In the genomic region with DNA sequence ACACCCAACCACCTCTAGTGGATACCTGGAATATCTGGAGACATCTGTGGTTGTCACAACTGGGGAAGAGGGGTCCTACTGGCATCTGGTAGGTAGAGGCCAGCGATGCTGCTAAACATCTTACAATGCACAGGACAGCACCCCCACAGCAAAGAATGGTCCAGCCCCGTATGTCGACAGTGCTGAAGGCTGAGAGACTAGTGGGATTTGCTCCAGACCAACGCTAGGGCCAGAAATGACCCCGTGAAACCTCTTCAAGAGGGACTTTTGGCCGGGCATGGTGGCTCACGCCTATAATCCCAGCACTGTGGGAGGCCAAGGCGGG, we compare ENCODE assay signal across 14 cellular contexts. TPM values are rescaled to one million over a fixed set of nuclear protein-coding genes. Genes with fewer than 3 reads are reported as not detected.
DNase-seq lines count a peak whose midpoint lies in the region; ATAC-seq and TF ChIP-seq lines count a peak whose summit lies in the region.
"Had no signal": no experiment of that assay in that cellular context is flagged by ENCODE, and none has a peak within 500 bp of the region (broad histone marks: within the 10 kb centered on the region; RNA-seq: fewer than 3 reads in every experiment).

No MANE protein-coding gene starts in this region.

- POLR2A ChIA-PET in HEK293T (lab: Yijun Ruan, JAX), result no interaction called here

- WGBS in psoas muscle, 3 donors, result 40 to 50% (median 42%) methylated on average over 8 of the region's 8 CpGs

- H3K4me1 Mint-ChIP-seq in T-helper 1 cell treated with Interleukin-12 subunit alpha and Interleukin-12 subunit beta and Interleukin-4 antibody, amounts not matched to agents 30 μg/mL and 1 μg/mL, for 36 hours (ENCODE audit: low read depth), result peaks cover 84% of the 10 kb centered on the region
- peaks cover 96% of the 10 kb centered on the region for H3K4me1 Mint-ChIP-seq in activated naive CD8-positive, alpha-beta T cell treated with anti-CD3 and anti-CD28 coated beads, Interleukin-2, amount 50 U/mL, for 24 hours

- ATAC-seq in activated naive CD8-positive, alpha-beta T cell treated with anti-CD3 and anti-CD28 coated beads, Interleukin-2, amount 50 U/mL, for 24 hours, result no peak
- ATAC-seq in psoas muscle (peak in 2 of 4 donors; percentile 10 to 19), GM21528 (IDR thresholded peaks at IDR 0.05; ENCODE audit: low FRiP score, unreplicated experiment) (no peak)
- ATAC-seq: right cardiac atrium had no signal

- peaks cover 54% of the 10 kb centered on the region for H3K36me3 Mint-ChIP-seq in T-helper 1 cell treated with Interleukin-12 subunit alpha and Interleukin-12 subunit beta and Interleukin-4 antibody, amounts not matched to agents 30 μg/mL and 1 μg/mL, for 36 hours (ENCODE audit: low read depth)
- H3K36me3 Mint-ChIP-seq in activated naive CD8-positive, alpha-beta T cell treated with anti-CD3 and anti-CD28 coated beads, Interleukin-2, amount 50 U/mL, for 24 hours (ENCODE audit: low read depth), result peaks cover 21% of the 10 kb centered on the region

- DNase-seq in T-helper 1 cell (no peak), H7 (peak; percentile 19), psoas muscle (no peak), HEK293T (ENCODE audit: extremely low spot score) (no peak), NCI-H345 treated with DMSO at 0.1 percent for 48 hours (lab: John Stamatoyannopoulos, UW; ENCODE audit: unreplicated experiment) (no peak)
- DNase-seq in activated naive CD8-positive, alpha-beta T cell treated with anti-CD3 and anti-CD28 coated beads, Interleukin-2, amount 50 U/mL, for 24 hours, result no peak
- DNase-seq: 8988T, NCI-H226, right cardiac atrium, SIG-M5, tibial artery had no signal

- H3K27ac Mint-ChIP-seq in T-helper 1 cell treated with Interleukin-12 subunit alpha and Interleukin-12 subunit beta and Interleukin-4 antibody, amounts not matched to agents 30 μg/mL and 1 μg/mL, for 36 hours, result peak overlapping the region; percentile 84
- H3K27ac Mint-ChIP-seq in activated naive CD8-positive, alpha-beta T cell treated with anti-CD3 and anti-CD28 coated beads, Interleukin-2, amount 50 U/mL, for 24 hours, result peak overlapping the region; percentile 66

- peaks cover 10% of the 10 kb centered on the region; the same call in 1 of the 2 replicates for H3K27me3 ChIP-seq in H7 (ENCODE audit: control insufficient read depth, insufficient read depth, low read length)
- no peaks in the 10 kb centered on the region for H3K27me3 ChIP-seq in psoas muscle (ENCODE audit: insufficient read depth in 3 of 3, low read length in 2 of 3)
- H3K27me3 ChIP-seq: tibial artery had no signal

- no peaks in the 10 kb centered on the region for H3K36me3 ChIP-seq in H7 (replicated peaks; ENCODE audit: control insufficient read depth, insufficient read depth, low read length)
- no peaks in the 10 kb centered on the region for H3K36me3 ChIP-seq in psoas muscle (ENCODE audit: insufficient read depth in 1 of 2, low read depth in 1 of 2)
- H3K36me3 ChIP-seq: tibial artery had no signal

- no peak for TF ChIP-seq CTCF in psoas muscle (IDR thresholded peaks at IDR 0.05)

- no peaks in the 10 kb centered on the region for H3K9me3 Mint-ChIP-seq in T-helper 1 cell treated with Interleukin-12 subunit alpha and Interleukin-12 subunit beta and Interleukin-4 antibody, amounts not matched to agents 30 μg/mL and 1 μg/mL, for 36 hours
- no peaks in the 10 kb centered on the region for H3K9me3 Mint-ChIP-seq in activated naive CD8-positive, alpha-beta T cell treated with anti-CD3 and anti-CD28 coated beads, Interleukin-2, amount 50 U/mL, for 24 hours

- no peak overlapping the region for H3K4me3 Mint-ChIP-seq in T-helper 1 cell treated with Interleukin-12 subunit alpha and Interleukin-12 subunit beta and Interleukin-4 antibody, amounts not matched to agents 30 μg/mL and 1 μg/mL, for 36 hours
- no peak overlapping the region for H3K4me3 Mint-ChIP-seq in activated naive CD8-positive, alpha-beta T cell treated with anti-CD3 and anti-CD28 coated beads, Interleukin-2, amount 50 U/mL, for 24 hours

- H3K27ac ChIP-seq in psoas muscle, result peak overlapping the region; percentile 41
- H3K27ac ChIP-seq: epithelial cell of prostate had no signal

- H3K4me3 ChIP-seq in H7 (ENCODE audit: insufficient read depth, low read depth, low read length), result no peak overlapping the region
- H3K4me3 ChIP-seq in psoas muscle, result no peak overlapping the region
- H3K4me3 ChIP-seq: tibial artery had no signal

- H3K27me3 Mint-ChIP-seq in T-helper 1 cell treated with Interleukin-12 subunit alpha and Interleukin-12 subunit beta and Interleukin-4 antibody, amounts not matched to agents 30 μg/mL and 1 μg/mL, for 36 hours (ENCODE audit: low read depth), result no peaks in the 10 kb centered on the region
- no peaks in the 10 kb centered on the region for H3K27me3 Mint-ChIP-seq in activated naive CD8-positive, alpha-beta T cell treated with anti-CD3 and anti-CD28 coated beads, Interleukin-2, amount 50 U/mL, for 24 hours

- intact Hi-C loops in psoas muscle (cut with DNase I), result loop anchor here in 1 of 2 donors (5.0 kb wide), 1 partner anchor 87 kb away; no protein-coding TSS in a partner anchor

- no peaks in the 10 kb centered on the region for H3K4me1 ChIP-seq in psoas muscle

- H3K9me3 ChIP-seq in psoas muscle, result no peaks in the 10 kb centered on the region
- H3K9me3 ChIP-seq: tibial artery had no signal

- CTCF ChIA-PET in HEK293T (lab: Yijun Ruan, JAX), result interaction anchor here (0.6 kb wide), 1 partner anchor 100 kb away, joined by 5 read pairs; no protein-coding TSS in a partner anchor

TF ChIP-seq in HEK293T, 16 proteins besides CTCF, POLR2A, EP300 and RAD21:
- TF ChIP-seq FOXM1 (IDR thresholded peaks at IDR 0.05; ENCODE audit: borderline replicate concordance), result no peak
- no peak for TF ChIP-seq BHLHE40 (IDR thresholded peaks at IDR 0.05; ENCODE audit: borderline replicate concordance)
- TF ChIP-seq, protein P1, sequence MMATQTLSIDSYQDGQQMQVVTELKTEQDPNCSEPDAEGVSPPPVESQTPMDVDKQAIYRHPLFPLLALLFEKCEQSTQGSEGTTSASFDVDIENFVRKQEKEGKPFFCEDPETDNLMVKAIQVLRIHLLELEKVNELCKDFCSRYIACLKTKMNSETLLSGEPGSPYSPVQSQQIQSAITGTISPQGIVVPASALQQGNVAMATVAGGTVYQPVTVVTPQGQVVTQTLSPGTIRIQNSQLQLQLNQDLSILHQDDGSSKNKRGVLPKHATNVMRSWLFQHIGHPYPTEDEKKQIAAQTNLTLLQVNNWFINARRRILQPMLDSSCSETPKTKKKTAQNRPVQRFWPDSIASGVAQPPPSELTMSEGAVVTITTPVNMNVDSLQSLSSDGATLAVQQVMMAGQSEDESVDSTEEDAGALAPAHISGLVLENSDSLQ (IDR thresholded peaks at IDR 0.05), result no peak
- no peak for TF ChIP-seq FOXK2 (IDR thresholded peaks at IDR 0.05)

RNA-seq across cellular contexts. Expression of a gene that starts 7.2 kb away (rescaled TPM):
- total RNA-seq in H7 (2014; rRNA removed; shearing (Covaris generic)), result 36.0 and 37.6 TPM in 2 replicates
- 1 to 10 TPM; 5.3 to 8.3 (median 6.9) TPM for total RNA-seq in psoas muscle
- 1 to 10 TPM; 2.5 to 4.0 (median 3.5) TPM for polyA plus RNA-seq in psoas muscle
